Comparison of ENCODE assay signal across 10 cellular contexts in the genomic region with DNA sequence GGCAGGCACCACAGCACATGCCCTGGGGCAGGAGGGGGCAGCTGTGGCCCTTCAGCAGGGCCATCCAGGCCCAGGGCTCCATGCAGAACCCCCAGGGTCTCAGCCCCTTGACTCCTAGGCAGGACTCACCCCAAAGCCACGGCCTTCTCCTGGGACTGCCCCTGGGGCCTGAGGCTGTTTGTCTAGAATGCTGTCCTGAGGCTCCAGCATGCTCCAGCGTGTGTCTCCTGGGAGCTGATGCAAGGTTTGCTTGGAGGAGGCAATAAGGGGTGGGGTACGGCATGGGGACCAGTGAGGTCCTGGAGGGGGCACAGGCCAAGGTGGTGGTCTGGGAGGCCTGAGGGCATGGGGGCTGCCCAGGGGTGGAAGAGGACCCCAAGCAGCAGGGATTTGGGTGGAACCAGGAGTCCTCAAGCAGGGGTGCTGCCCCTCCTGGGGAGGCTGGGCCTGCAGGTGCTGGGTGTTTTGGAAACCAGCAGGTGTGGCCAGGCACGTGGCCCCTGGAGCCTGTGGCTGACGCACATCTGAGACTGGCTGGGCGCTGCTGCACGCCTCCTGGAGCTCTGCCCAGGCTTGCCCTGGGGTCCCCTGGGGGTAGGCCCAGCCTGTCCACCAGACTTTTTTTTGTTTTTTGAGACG. TPM values are rescaled to one million over a fixed set of nuclear protein-coding genes. Genes with fewer than 3 reads are reported as not detected.
A peak's percentile ranks its signal among the peaks of the same experiment; 100 is the strongest.
DNase-seq lines count a peak whose midpoint lies in the region; TF ChIP-seq lines count a peak whose summit lies in the region.
"Had no signal": no experiment of that assay in that cellular context is flagged by ENCODE, and none has a peak within 500 bp of the region (broad histone marks: within the 10 kb centered on the region; RNA-seq: fewer than 3 reads in every experiment).

No MANE protein-coding gene starts in this region.

- H3K9me3 ChIP-seq in OCI-LY7 (ENCODE audit: low read length) (no peaks in the 10 kb centered on the region), hepatocyte (ENCODE audit: low read depth) (no peaks in the 10 kb centered on the region), testis (no peaks in the 10 kb centered on the region), PC-9 (ENCODE audit: insufficient read depth, low read depth) (no peaks in the 10 kb centered on the region)

- TF ChIP-seq POLR2A in testis (IDR thresholded peaks at IDR 0.05): no peak

- H3K36me3 ChIP-seq in OCI-LY7 (ENCODE audit: insufficient read depth, low read length) (no peaks in the 10 kb centered on the region), hepatocyte (replicated peaks; ENCODE audit: insufficient read depth, low read depth) (no peaks in the 10 kb centered on the region), testis (ENCODE audit: low read depth, missing control alignments) (no peaks in the 10 kb centered on the region), PC-9 (ENCODE audit: low read depth) (no peaks in the 10 kb centered on the region)

- H3K79me2 ChIP-seq in OCI-LY7 (ENCODE audit: insufficient read depth, low read depth, low read length): no peaks in the 10 kb centered on the region
- peaks cover 9% of the 10 kb centered on the region for H3K79me2 ChIP-seq in hepatocyte
- H3K79me2 ChIP-seq in PC-9 (ENCODE audit: low read depth): no peaks in the 10 kb centered on the region

- H2AFZ ChIP-seq in OCI-LY7 (ENCODE audit: low read length) (peak overlapping the region; percentile 30; the same call in 1 of the 2 replicates), hepatocyte (no peak overlapping the region), PC-9 (no peak overlapping the region)

- intact Hi-C loops in OCI-LY7 (cut with micrococcal nuclease; ENCODE audit: unreplicated experiment): loop anchor here (2.0 to 5.0 kb wide), 3 partner anchors 64 to 185 kb away; partner anchors contain the start of gene CDK11A
- intact Hi-C loops in testis (cut with DNase I; ENCODE audit: low total_unique reads): loop anchor here (10.0 kb wide), 1 partner anchor 132 kb away; the partner anchor contains the start of gene NADK
- intact Hi-C loops in PC-9 (cut with micrococcal nuclease; ENCODE audit: unreplicated experiment): loop anchor here (5.0 kb wide), 3 partner anchors 125 to 395 kb away; partner anchors contain the start of gene ATAD3A

- H3K9me2 ChIP-seq in OCI-LY7 (ENCODE audit: insufficient read depth, low read length) (no peaks in the 10 kb centered on the region), hepatocyte (replicated peaks; ENCODE audit: insufficient read depth) (no peaks in the 10 kb centered on the region), PC-9 (ENCODE audit: insufficient read depth) (no peaks in the 10 kb centered on the region)

- H4K20me1 ChIP-seq in OCI-LY7 (ENCODE audit: insufficient read depth, low read length): no peaks in the 10 kb centered on the region
- no peaks in the 10 kb centered on the region for H4K20me1 ChIP-seq in hepatocyte (ENCODE audit: insufficient read depth, poor library complexity, severe bottlenecking)
- no peaks in the 10 kb centered on the region for H4K20me1 ChIP-seq in PC-9 (ENCODE audit: insufficient read depth)

- H3K27ac ChIP-seq in OCI-LY7 (ENCODE audit: low read depth, low read length, poor library complexity, severe bottlenecking) (peak overlapping the region; percentile 78), hepatocyte (no peak overlapping the region), testis (no peak overlapping the region), PC-9 (no peak overlapping the region)

- peak overlapping the region; percentile 92 for H3K4me2 ChIP-seq in OCI-LY7 (ENCODE audit: low read length)
- H3K4me2 ChIP-seq in hepatocyte: no peak overlapping the region
- no peak overlapping the region for H3K4me2 ChIP-seq in PC-9

- peak; percentile 45 for DNase-seq in AG10803 (ENCODE audit: low read depth)
- DNase-seq in GM13977 (ENCODE audit: low spot score): peak; percentile 78
- DNase-seq in OCI-LY7 (ENCODE audit: low spot score): peak; percentile 94
- DNase-seq in hepatocyte (ENCODE audit: low spot score): peak; percentile 28
- no peak for DNase-seq in testis
- DNase-seq in NCI-H2227 (lab: John Stamatoyannopoulos, UW; ENCODE audit: unreplicated experiment): no peak
- DNase-seq in kidney glomerular epithelial cell (lab: John Stamatoyannopoulos, UW): no peak
- no peak for DNase-seq in PC-9
- DNase-seq: T1000 had no signal

- BruUV-seq in OCI-LY7 (replicated peaks; lab: Mats Ljungman, UMichigan) (no TSS peak), PC-9 (replicated peaks; lab: Mats Ljungman, UMichigan) (no TSS peak)

- CTCF ChIA-PET in OCI-LY7 (lab: Charles Lee; ENCODE audit: unreplicated experiment): interaction anchor here (0.8 to 3.2 kb wide), 3 partner anchors 9 to 58 kb away, joined by 3 to 8 read pairs (median 4); no protein-coding TSS in a partner anchor
- CTCF ChIA-PET in PC-9 (lab: Charles Lee): interaction anchor here (0.6 to 0.7 kb wide), 2 partner anchors 57 to 371 kb away, joined by 3 to 6 read pairs; no protein-coding TSS in a partner anchor

- peaks cover 40% of the 10 kb centered on the region for H3K4me1 ChIP-seq in OCI-LY7 (ENCODE audit: insufficient read depth, low read length, poor library complexity, severe bottlenecking)
- H3K4me1 ChIP-seq in hepatocyte (ENCODE audit: insufficient read depth): peaks cover 16% of the 10 kb centered on the region
- H3K4me1 ChIP-seq in testis: peaks cover 11% of the 10 kb centered on the region
- peaks cover 12% of the 10 kb centered on the region; the same call in 1 of the 2 replicates for H3K4me1 ChIP-seq in PC-9 (replicated peaks; ENCODE audit: insufficient read depth)

- no peaks in the 10 kb centered on the region for H3K27me3 ChIP-seq in hepatocyte
- H3K27me3 ChIP-seq in testis: no peaks in the 10 kb centered on the region
- H3K27me3 ChIP-seq in PC-9 (ENCODE audit: insufficient read depth, low read depth): no peaks in the 10 kb centered on the region

- no peak overlapping the region for H3K4me3 ChIP-seq in AG10803 (ENCODE audit: low read length)
- H3K4me3 ChIP-seq in OCI-LY7 (ENCODE audit: low read depth, low read length, poor library complexity, severe bottlenecking): no peak overlapping the region
- no peak overlapping the region for H3K4me3 ChIP-seq in hepatocyte
- no peak overlapping the region for H3K4me3 ChIP-seq in testis
- H3K4me3 ChIP-seq in PC-9: no peak overlapping the region

- 90% methylated on average over 8 of the region's 8 CpGs for WGBS in hepatocyte (ENCODE audit: low lambda C conversion rate, missing lambda C conversion rate)
- WGBS in testis, 2 donors: 81 to 82% methylated on average over 5 to 8 of the region's 8 CpGs

- 0 out of 2 replicates have a peak, but pooled peaks cover 13% of the 10 kb centered on the region for H3F3A ChIP-seq in PC-9 (ENCODE audit: insufficient read depth, low read depth)

- no peak for TF ChIP-seq CTCF in AG10803 (conservative IDR thresholded peaks at IDR 0.05; ENCODE audit: low read length)
- TF ChIP-seq CTCF in GM13977 (IDR thresholded peaks at IDR 0.05; ENCODE audit: extremely low read depth, insufficient read depth, missing control alignments): no peak
- TF ChIP-seq CTCF in OCI-LY7 (conservative IDR thresholded peaks at IDR 0.05; ENCODE audit: low read length): no peak
- TF ChIP-seq CTCF in hepatocyte (IDR thresholded peaks at IDR 0.05; ENCODE audit: poor library complexity): no peak
- TF ChIP-seq CTCF in testis (IDR thresholded peaks at IDR 0.05): no peak
- no peak for TF ChIP-seq CTCF in PC-9 (conservative IDR thresholded peaks at IDR 0.05)

- POLR2A ChIA-PET in OCI-LY7 (lab: Charles Lee): interaction anchor here (0.7 to 2.9 kb wide), 6 partner anchors 8 to 641 kb away, joined by 3 to 8 read pairs (median 4); no protein-coding TSS in a partner anchor
- POLR2A ChIA-PET in PC-9 (lab: Charles Lee; ENCODE audit: unreplicated experiment): no interaction called here

- in situ Hi-C loops in GM13977 (cut with MboI; ENCODE audit: low pct_unique_long_range_greater_than_20kb, low sequenced_read_pairs, unreplicated experiment): loop anchor here (10.0 kb wide), 1 partner anchor 122 kb away; no protein-coding TSS in a partner anchor

RNA-seq across cellular contexts. Expression of gene CALML6, which starts 7.8 kb away (rescaled TPM):
- 0.54 and 0.88 TPM in 2 replicates for total RNA-seq in OCI-LY7 (2014; rRNA removed; shearing (Covaris generic))
- total RNA-seq in OCI-LY7 (2022): 2.4 and 5.1 TPM in 2 replicates
- total RNA-seq in hepatocyte: 0.53 TPM in 1 of 2 replicates, not detected in the other
- polyA plus RNA-seq in hepatocyte: 0.33 and 1.3 TPM in 2 replicates
- 1 to 10 TPM; 1.2 to 2.1 TPM for total RNA-seq in testis
- 0.96 TPM for polyA plus RNA-seq in testis (ENCODE audit: insufficient read depth, low read depth, low replicate concordance)
- 2.1 and 3.9 TPM in 2 replicates for total RNA-seq in PC-9 (2021)
- total RNA-seq: G401 had no signal

RNA-seq across cellular contexts. Expression of gene TMEM52, which starts 11.9 kb away (rescaled TPM):
- total RNA-seq in OCI-LY7 (2014; rRNA removed; shearing (Covaris generic)): 0.46 and 1.7 TPM in 2 replicates
- 2.5 and 2.7 TPM in 2 replicates for total RNA-seq in OCI-LY7 (2022)
- 3.6 and 5.8 TPM in 2 replicates for total RNA-seq in hepatocyte
- polyA plus RNA-seq in hepatocyte: 5.3 and 5.8 TPM in 2 replicates
- 100 to 1,000 TPM in 1 of 2 donors, 10 to 100 TPM in 1; 74.0 to 143 TPM for total RNA-seq in testis
- 40.8 TPM for polyA plus RNA-seq in testis (ENCODE audit: insufficient read depth, low read depth, low replicate concordance)
- total RNA-seq in PC-9 (2021): 7.4 and 8.5 TPM in 2 replicates

RNA-seq across cellular contexts. Expression of gene GNB1, which starts 16.3 kb away (rescaled TPM):
- total RNA-seq in OCI-LY7 (2014; rRNA removed; shearing (Covaris generic)): 86.9 and 101 TPM in 2 replicates
- total RNA-seq in OCI-LY7 (2022) (502 and 563 TPM in 2 replicates), hepatocyte (134 and 155 TPM in 2 replicates), testis (100 to 1,000 TPM; 223 to 240 TPM), PC-9 (2021) (257 and 286 TPM in 2 replicates)
- polyA plus RNA-seq in hepatocyte (154 and 175 TPM in 2 replicates), testis (ENCODE audit: insufficient read depth, low read depth, low replicate concordance) (256 TPM)

Comparison
In these comparisons a context has a peak if more than half of its experiments do, and no peak if none do; other contexts are left out.
1. DNase-seq: peak in AG10803 (single experiment), GM13977 (single experiment), OCI-LY7 (single experiment) and hepatocyte (single experiment); none in testis (single experiment), NCI-H2227 (single experiment), kidney glomerular epithelial cell (single experiment) and PC-9 (0 of 2).